ENCODE assay signal across 8 cellular contexts in genomic region chr18:74147491-74147778, GRCh38. TPM values are rescaled to one million over a fixed set of nuclear protein-coding genes. Genes with fewer than 3 reads are reported as not detected.
DNase-seq lines count a peak whose midpoint lies in the region; ATAC-seq and TF ChIP-seq lines count a peak whose summit lies in the region.

No MANE protein-coding gene starts in this region.

- ATAC-seq in HG03025 (IDR thresholded peaks at IDR 0.05; ENCODE audit: low FRiP score, unreplicated experiment): no peak

- H3K4me2 ChIP-seq in neuronal stem cell (ENCODE audit: insufficient read depth, low read length, poor library complexity, severe bottlenecking): peak overlapping the region; percentile 88

- H3K27me3 Mint-ChIP-seq in endodermal cell (ENCODE audit: insufficient read depth): peaks cover 12% of the 10 kb centered on the region

- H3K27ac Mint-ChIP-seq in endodermal cell: no peak overlapping the region

- H4K91ac ChIP-seq in neuronal stem cell (ENCODE audit: low read depth, low read length, poor library complexity): no peak overlapping the region

- H3K36me3 Mint-ChIP-seq in endodermal cell (ENCODE audit: low read depth): no peaks in the 10 kb centered on the region

- H3K27me3 ChIP-seq in NT2/D1 (ENCODE audit: insufficient read depth, insufficient read length) (no peaks in the 10 kb centered on the region), endodermal cell (ENCODE audit: control insufficient read depth, insufficient read depth, low read length, poor library complexity, severe bottlenecking) (no peaks in the 10 kb centered on the region), neuronal stem cell (ENCODE audit: control insufficient read depth in 3 of 3, insufficient read depth in 3 of 3, low read depth in 1 of 3, low read length in 3 of 3) (no peaks in the 10 kb centered on the region)

- no peak overlapping the region for H2BK5ac ChIP-seq in neuronal stem cell (ENCODE audit: low read length)

- DNase-seq in NT2/D1 (ENCODE audit: low read depth, low spot score): no peak
- no peak for DNase-seq in endodermal cell
- no peak for DNase-seq in neuronal stem cell (ENCODE audit: low spot score)
- no peak for DNase-seq in stimulated activated CD4-positive, alpha-beta T cell treated with anti-CD3 and anti-CD28 coated beads, Interleukin-4, amount 100 ng/mL, for 1 hour
- DNase-seq in NCI-H446 treated with DMSO at 0.1 percent for 48 hours (lab: John Stamatoyannopoulos, UW): no peak
- DNase-seq in dermis blood vessel endothelial cell: no peak

- H3K9ac ChIP-seq in NT2/D1 (ENCODE audit: insufficient read length, low read depth): peak overlapping the region; percentile 39
- peak overlapping the region; percentile 13 for H3K9ac ChIP-seq in endodermal cell (ENCODE audit: extremely low read depth, low read length, poor library complexity, severe bottlenecking)
- H3K9ac ChIP-seq in neuronal stem cell (ENCODE audit: low read depth, low read length, poor library complexity): no peak overlapping the region

- H2BK12ac ChIP-seq in neuronal stem cell (ENCODE audit: low read length): no peak overlapping the region

- H3K79me1 ChIP-seq in neuronal stem cell (ENCODE audit: low read depth, low read length): peaks cover 2% of the 10 kb centered on the region

- H3K4me3 Mint-ChIP-seq in endodermal cell: peak overlapping the region; percentile 91

- TF ChIP-seq CTCF in C4-2B (conservative IDR thresholded peaks at IDR 0.05): no peak
- TF ChIP-seq CTCF in endodermal cell (conservative IDR thresholded peaks at IDR 0.05): no peak

- no peaks in the 10 kb centered on the region for H3K9me3 Mint-ChIP-seq in endodermal cell

- peak overlapping the region; percentile 91 for H2AFZ ChIP-seq in neuronal stem cell (ENCODE audit: low read length)

- WGBS in endodermal cell (ENCODE audit: insufficient coverage in 1 of 2, insufficient read length in 1 of 2), 2 experiments: 0 to 1% methylated on average over 3 to 28 of the region's 28 CpGs
- no CpG with 5 or more reads among the region's 28 CpGs for WGBS in neuronal stem cell (ENCODE audit: extremely low coverage in 2 of 2, insufficient read length in 2 of 2, insufficient replicate concordance in 1 of 2), 2 donors

- no peak overlapping the region for H3K23ac ChIP-seq in neuronal stem cell (ENCODE audit: low read depth, low read length, poor library complexity)

- H2AK5ac ChIP-seq in neuronal stem cell (ENCODE audit: low read depth, low read length): peak overlapping the region; percentile 14

- H3K14ac ChIP-seq in neuronal stem cell (ENCODE audit: low read length): no peak overlapping the region

- H3K4ac ChIP-seq in neuronal stem cell (ENCODE audit: low read length): no peak overlapping the region

- H2BK15ac ChIP-seq in neuronal stem cell (ENCODE audit: low read length): no peak overlapping the region

- no peak overlapping the region for H2BK120ac ChIP-seq in neuronal stem cell (ENCODE audit: low read depth, low read length)

- H3K18ac ChIP-seq in neuronal stem cell (ENCODE audit: low read length): peak overlapping the region; percentile 67

- H3K4me3 ChIP-seq in NT2/D1 (ENCODE audit: insufficient read length, low read depth): peak overlapping the region; percentile 48
- H3K4me3 ChIP-seq in endodermal cell (ENCODE audit: low read length): peak overlapping the region; percentile 99
- H3K4me3 ChIP-seq in neuronal stem cell (ENCODE audit: low read length in 2 of 2): peak overlapping the region; percentile 83 to 97

- H3K4me1 Mint-ChIP-seq in endodermal cell: peaks cover 13% of the 10 kb centered on the region

- H4K8ac ChIP-seq in neuronal stem cell (ENCODE audit: low read depth, low read length): no peak overlapping the region

- H3K9me3 ChIP-seq in NT2/D1 (ENCODE audit: insufficient read depth, low read length) (no peaks in the 10 kb centered on the region), endodermal cell (ENCODE audit: control insufficient read depth, low read length) (no peaks in the 10 kb centered on the region), neuronal stem cell (replicated peaks in 1 of 2; ENCODE audit: control insufficient read depth in 2 of 2, insufficient read depth in 1 of 2, low read depth in 1 of 2, low read length in 2 of 2) (no peaks in the 10 kb centered on the region)

- H3K36me3 ChIP-seq in NT2/D1 (ENCODE audit: insufficient read depth, insufficient read length, low read length): peaks cover 28% of the 10 kb centered on the region
- H3K36me3 ChIP-seq in endodermal cell (ENCODE audit: control insufficient read depth, insufficient read depth, low read length): peaks cover 4% of the 10 kb centered on the region
- peaks cover 2 to 22% of the 10 kb centered on the region in 2 donors for H3K36me3 ChIP-seq in neuronal stem cell (replicated peaks in 1 of 2; ENCODE audit: control insufficient read depth in 2 of 2, insufficient read depth in 2 of 2, low read length in 2 of 2)

- H3K4me1 ChIP-seq in NT2/D1 (ENCODE audit: insufficient read depth, insufficient read length) (no peaks in the 10 kb centered on the region), endodermal cell (ENCODE audit: control insufficient read depth, insufficient read depth, low read length) (peaks cover 8% of the 10 kb centered on the region), neuronal stem cell (ENCODE audit: control insufficient read depth in 2 of 2, insufficient read depth in 1 of 2, low read depth in 1 of 2, low read length in 2 of 2) (peaks cover 8 to 17% of the 10 kb centered on the region in 2 donors)

- H3K27ac ChIP-seq in C4-2B (peak overlapping the region; percentile 87), endodermal cell (ENCODE audit: low read depth, low read length) (no peak overlapping the region), neuronal stem cell (replicated peaks; ENCODE audit: low read length) (no peak overlapping the region)

RNA-seq across cellular contexts. Expression of gene FBXO15, which starts 0.2 kb away (rescaled TPM):
- 1 to 10 TPM; 1.3 to 3.0 TPM for total RNA-seq in endodermal cell
- polyA plus RNA-seq in endodermal cell (2013, experiment 1 of 2): 4.7 TPM
- polyA plus RNA-seq in endodermal cell (2013, experiment 2 of 2): 3.5 TPM
- 2.6 TPM for polyA plus RNA-seq in neuronal stem cell (2013, experiment 1 of 2)
- polyA plus RNA-seq in neuronal stem cell (2013, experiment 2 of 2): 2.5 TPM
- 1.7 TPM in 1 of 2 replicates, not detected in the other for total RNA-seq in dermis blood vessel endothelial cell

RNA-seq across cellular contexts. Expression of gene TIMM21, which starts 0.9 kb away (rescaled TPM):
- 10 to 100 TPM; 28.8 to 30.2 TPM for total RNA-seq in endodermal cell
- polyA plus RNA-seq in endodermal cell (2013, experiment 1 of 2): 45.6 TPM
- 42.8 TPM for polyA plus RNA-seq in endodermal cell (2013, experiment 2 of 2)
- polyA plus RNA-seq in neuronal stem cell (2013, experiment 1 of 2): 17.2 TPM
- polyA plus RNA-seq in neuronal stem cell (2013, experiment 2 of 2): 18.9 TPM
- total RNA-seq in dermis blood vessel endothelial cell: 20.4 and 32.5 TPM in 2 replicates

Comparison
In these comparisons a context has a peak if more than half of its experiments do, and no peak if none do; other contexts are left out.
1. H3K4me3 ChIP-seq: peak in every context shown above with its lines; median percentile 99 in endodermal cell; 90 in neuronal stem cell; 48 in NT2/D1.